ENCODE assay signal across 14 cellular contexts in the genomic region with DNA sequence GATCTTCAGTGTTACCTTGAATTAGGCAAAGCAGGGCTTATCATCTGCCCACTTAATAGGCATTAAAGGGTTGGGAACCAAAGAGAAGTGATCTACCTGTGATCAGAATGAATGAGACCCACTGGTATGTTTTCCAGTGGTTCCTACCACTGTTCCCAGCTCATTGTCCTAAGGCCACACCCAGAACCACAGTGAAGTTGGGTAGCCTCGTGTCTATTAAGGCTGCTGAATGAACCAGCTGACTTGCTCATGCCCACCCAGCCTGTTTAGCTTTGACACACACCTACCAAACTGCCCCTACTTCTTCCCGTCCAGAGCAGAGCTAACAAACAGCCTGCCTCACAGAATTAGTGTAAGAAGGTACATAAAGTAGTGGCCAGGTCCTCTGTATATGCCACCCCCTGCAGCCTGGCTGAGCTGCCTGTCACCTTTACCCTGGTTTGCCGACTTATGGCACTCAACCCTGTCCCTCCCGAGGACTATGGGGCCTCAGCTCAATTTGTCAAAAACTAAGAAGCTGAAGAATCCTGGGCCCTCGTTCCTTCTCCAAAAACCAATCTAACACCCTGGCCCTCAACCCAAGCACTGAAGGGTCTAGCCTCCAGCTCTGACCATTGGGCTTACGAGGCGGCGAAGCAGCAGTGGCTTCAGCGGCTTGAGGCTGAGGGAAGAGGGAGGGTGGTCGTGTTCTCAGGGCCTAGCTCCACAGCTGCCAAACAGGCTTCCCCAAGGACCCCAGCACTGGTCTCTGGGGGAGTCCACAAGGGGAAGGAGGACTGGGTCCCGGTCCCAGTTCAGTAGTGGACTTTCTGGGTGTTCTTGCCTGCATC. TPM values are rescaled to one million over a fixed set of nuclear protein-coding genes. Genes with fewer than 3 reads are reported as not detected.
A peak's percentile ranks its signal among the peaks of the same experiment; 100 is the strongest.
DNase-seq lines count a peak whose midpoint lies in the region; ATAC-seq and TF ChIP-seq lines count a peak whose summit lies in the region.
"Had no signal": no experiment of that assay in that cellular context is flagged by ENCODE, and none has a peak within 500 bp of the region (broad histone marks: within the 10 kb centered on the region; RNA-seq: fewer than 3 reads in every experiment).

No MANE protein-coding gene starts in this region.

- no peaks in the 10 kb centered on the region for H3K27me3 ChIP-seq in HCT116 (ENCODE audit: insufficient read depth, low read length)
- H3K27me3 ChIP-seq in GM23248 (replicated peaks; ENCODE audit: insufficient read depth) = no peaks in the 10 kb centered on the region
- H3K27me3 ChIP-seq: right lobe of liver, vagina had no signal

- peaks cover 38% of the 10 kb centered on the region for H3K36me3 Mint-ChIP-seq in activated CD4-positive, alpha-beta T cell treated with anti-CD3 and anti-CD28 coated beads for 36 hours (ENCODE audit: low read depth)
- H3K36me3 Mint-ChIP-seq in activated naive CD8-positive, alpha-beta T cell = peaks cover 21% of the 10 kb centered on the region

- TF ChIP-seq POLR2A in HCT116 (IDR thresholded peaks at IDR 0.05; ENCODE audit: borderline replicate concordance, extremely low read depth, insufficient read depth, insufficient read length) = no peak

- CTCF ChIA-PET in activated CD4-positive, alpha-beta T cell treated with anti-CD3 and anti-CD28 coated beads for 36 hours (lab: Charles Lee) = interaction anchor here (0.9 to 1.2 kb wide), 5 partner anchors 9 to 45 kb away, joined by 3 to 5 read pairs (median 3); a partner anchor contains a TSS
- CTCF ChIA-PET in HCT116 (lab: Charles Lee) = interaction anchor here (1.5 kb wide), 1 partner anchor 9 kb away, joined by 3 read pairs; no protein-coding TSS in a partner anchor

- H4K20me1 ChIP-seq in HCT116 (ENCODE audit: insufficient read depth) = no peaks in the 10 kb centered on the region
- no peaks in the 10 kb centered on the region for H4K20me1 ChIP-seq in GM23248 (ENCODE audit: insufficient read depth)

- H3K4me3 ChIP-seq in HCT116 (replicated peaks in 1 of 2; ENCODE audit: low read depth in 1 of 2, low read length in 2 of 2) (no peak overlapping the region), GM23248 (no peak overlapping the region)
- H3K4me3 ChIP-seq: HAP-1, right lobe of liver, vagina had no signal

- no peak for ATAC-seq in activated CD4-positive, alpha-beta T cell treated with anti-CD3 and anti-CD28 coated beads for 36 hours
- peak; percentile 26; the same call in 1 of the 2 replicates for ATAC-seq in HCT116
- ATAC-seq: right lobe of liver had no signal

- H3K4me1 Mint-ChIP-seq in activated CD4-positive, alpha-beta T cell treated with anti-CD3 and anti-CD28 coated beads for 36 hours = peaks cover 94% of the 10 kb centered on the region
- H3K4me1 Mint-ChIP-seq in activated naive CD8-positive, alpha-beta T cell (ENCODE audit: low read depth) = peaks cover 97% of the 10 kb centered on the region

- no peaks in the 10 kb centered on the region for H3F3A ChIP-seq in GM23248 (ENCODE audit: insufficient read depth)

- H3K79me2 ChIP-seq in HCT116 (ENCODE audit: insufficient read depth, low read length) = no peaks in the 10 kb centered on the region
- no peaks in the 10 kb centered on the region for H3K79me2 ChIP-seq in GM23248 (ENCODE audit: insufficient read depth)

- peak overlapping the region; percentile 66 for H3K27ac Mint-ChIP-seq in activated CD4-positive, alpha-beta T cell treated with anti-CD3 and anti-CD28 coated beads for 36 hours
- peak overlapping the region; percentile 89 for H3K27ac Mint-ChIP-seq in activated naive CD8-positive, alpha-beta T cell

- POLR2A ChIA-PET in activated CD4-positive, alpha-beta T cell treated with anti-CD3 and anti-CD28 coated beads for 36 hours (lab: Charles Lee) = interaction anchor here (0.6 to 1.4 kb wide), 4 partner anchors 8 to 282 kb away, joined by 3 to 4 read pairs (median 4); a partner anchor contains a TSS
- POLR2A ChIA-PET in HCT116 (lab: Charles Lee) = interaction anchor here (1.0 kb wide), 1 partner anchor 9 kb away, joined by 3 read pairs; a partner anchor contains a TSS

- H3K36me3 ChIP-seq in HCT116 (ENCODE audit: control insufficient read depth in 1 of 2, insufficient read depth in 2 of 2, low read length in 2 of 2) (peaks cover 0 to 2% of the 10 kb centered on the region in 2 experiments; a peak in 1 of 4 replicates), GM23248 (ENCODE audit: low read depth) (no peaks in the 10 kb centered on the region)
- H3K36me3 ChIP-seq: right lobe of liver, vagina had no signal

- RAD21 ChIA-PET in HCT116 (lab: Charles Lee; ENCODE audit: low non-redundant PET in 1 of 2, low total read pairs in 2 of 2, uncharacterized antibody in 2 of 2, unreplicated experiment in 2 of 2) = no interaction called here

- in situ Hi-C loops in GM23248 (cut with MboI) = no loop called here

- no peak for DNase-seq in activated CD4-positive, alpha-beta T cell treated with anti-CD3 and anti-CD28 coated beads for 36 hours
- DNase-seq in activated CD4-positive, alpha-beta T cell treated with anti-CD3 and anti-CD28 coated beads, Interleukin-2, amount 50 U/mL, for 4 hours = no peak
- DNase-seq in HCT116 (ENCODE audit: low read depth, low spot score) = no peak
- DNase-seq in posterior vena cava (ENCODE audit: low spot score) = peak; percentile 55
- DNase-seq in GM23248 = no peak
- no peak for DNase-seq in GM10266 (ENCODE audit: extremely low spot score)
- DNase-seq in medulla oblongata (ENCODE audit: extremely low spot score) = no peak
- DNase-seq: NCI-H526 treated with DMSO at 0.1 percent for 48 hours, T-helper 9 cell had no signal

- H3K4me2 ChIP-seq in HCT116 (ENCODE audit: low read length) (no peak overlapping the region), GM23248 (ENCODE audit: unreplicated experiment) (no peak overlapping the region)

- TF ChIP-seq CTCF in HCT116 (IDR thresholded peaks at IDR 0.05 in 2 of 3, conservative IDR thresholded peaks at IDR 0.05 in 1 of 3; ENCODE audit: borderline replicate concordance in 1 of 3, insufficient read depth in 1 of 3, low read depth in 2 of 3, low read length in 2 of 3) (no peak), GM10266 (IDR thresholded peaks at IDR 0.05; ENCODE audit: control insufficient read depth, insufficient read depth, low read depth, missing control alignments) (no peak)

- H3K4me1 ChIP-seq in HCT116 (ENCODE audit: control insufficient read depth in 1 of 2, insufficient read depth in 2 of 2, low read length in 2 of 2) (peaks cover 2 to 6% of the 10 kb centered on the region in 2 experiments; a peak in 2 of 4 replicates), GM23248 (ENCODE audit: insufficient read depth) (peaks cover 10% of the 10 kb centered on the region; the same call in 1 of the 2 replicates)
- H3K4me1 ChIP-seq: HAP-1, right lobe of liver had no signal

- no peak overlapping the region for H3K4me3 Mint-ChIP-seq in activated CD4-positive, alpha-beta T cell treated with anti-CD3 and anti-CD28 coated beads for 36 hours
- H3K4me3 Mint-ChIP-seq in activated naive CD8-positive, alpha-beta T cell = no peak overlapping the region

- H2AFZ ChIP-seq in HCT116 (ENCODE audit: low read depth, low read length, poor library complexity, severe bottlenecking) (no peak overlapping the region), GM23248 (no peak overlapping the region)

- no peak overlapping the region for H3K27ac ChIP-seq in HCT116 (ENCODE audit: low read depth, low read length)
- H3K27ac ChIP-seq in GM23248 = no peak overlapping the region
- H3K27ac ChIP-seq: right lobe of liver, vagina had no signal

- TF ChIP-seq RAD21 in HCT116 (IDR thresholded peaks at IDR 0.05; ENCODE audit: low read depth) = no peak

- H3K27me3 Mint-ChIP-seq in activated CD4-positive, alpha-beta T cell treated with anti-CD3 and anti-CD28 coated beads for 36 hours = no peaks in the 10 kb centered on the region
- H3K27me3 Mint-ChIP-seq in activated naive CD8-positive, alpha-beta T cell = no peaks in the 10 kb centered on the region

- H3K9me2 ChIP-seq in HCT116 (ENCODE audit: insufficient read depth) (no peaks in the 10 kb centered on the region), GM23248 (ENCODE audit: insufficient read depth) (no peaks in the 10 kb centered on the region)

- no peak overlapping the region for H3K9ac ChIP-seq in HCT116 (ENCODE audit: low read length)
- H3K9ac ChIP-seq in GM23248 = no peak overlapping the region

- 82 to 85% methylated on average over 10 to 11 of the region's 11 CpGs for WGBS in GM23248 (ENCODE audit: low coverage in 1 of 2, low lambda C conversion rate in 2 of 2, missing lambda C conversion rate in 2 of 2), 2 experiments

- intact Hi-C loops in activated CD4-positive, alpha-beta T cell treated with anti-CD3 and anti-CD28 coated beads for 36 hours (cut with DNase I, micrococcal nuclease) = no loop called here
- intact Hi-C loops in HCT116 (cut with micrococcal nuclease) (no loop called here), posterior vena cava (cut with DNase I) (no loop called here)

- no TSS peak for BruUV-seq in HCT116 (replicated peaks; lab: Mats Ljungman, UMichigan)

- no peaks in the 10 kb centered on the region for H3K9me3 Mint-ChIP-seq in activated CD4-positive, alpha-beta T cell treated with anti-CD3 and anti-CD28 coated beads for 36 hours (ENCODE audit: low read depth)
- no peaks in the 10 kb centered on the region for H3K9me3 Mint-ChIP-seq in activated naive CD8-positive, alpha-beta T cell (ENCODE audit: low read depth)

- H3K9me3 ChIP-seq in HCT116 (ENCODE audit: control insufficient read depth in 1 of 2, insufficient read depth in 1 of 2, low read depth in 1 of 2, low read length in 2 of 2) = no peaks in the 10 kb centered on the region
- H3K9me3 ChIP-seq in GM23248 (ENCODE audit: low read depth) = no peaks in the 10 kb centered on the region
- H3K9me3 ChIP-seq: HAP-1, right lobe of liver, vagina had no signal

TF ChIP-seq in HCT116, 20 proteins besides CTCF, POLR2A, EP300 and RAD21 (continues in another document):
- no peak for TF ChIP-seq SP1 (IDR thresholded peaks at IDR 0.05; ENCODE audit: low read depth)

RNA-seq across cellular contexts. Expression of a gene that starts 9.8 kb away (rescaled TPM):
- total RNA-seq in activated CD4-positive, alpha-beta T cell treated with anti-CD3 and anti-CD28 coated beads for 36 hours = 100 to 1,000 TPM; 259 to 261 TPM
- total RNA-seq in HCT116 (2021; ENCODE audit: unreplicated experiment) = 20.4 TPM
- polyA plus RNA-seq in HCT116 (2012) = 17.4 and 17.5 TPM in 2 replicates
- total RNA-seq in posterior vena cava = 10 to 100 TPM; 22.8 to 38.7 TPM
- 2.4 TPM in 1 of 2 replicates, not detected in the other for total RNA-seq in GM23248 (2014; rRNA removed; shearing (Covaris generic))
- 2.0 and 2.8 TPM in 2 replicates for polyA plus RNA-seq in GM23248 (2016; fragmentation: Nextera tagmentation; extraction: Ambion mirVana)

RNA-seq across cellular contexts. Expression of a gene that starts 22.0 kb away (rescaled TPM):
- under 1 TPM; 0.37 to 0.57 TPM for total RNA-seq in activated CD4-positive, alpha-beta T cell treated with anti-CD3 and anti-CD28 coated beads for 36 hours
- total RNA-seq in HCT116 (2021; ENCODE audit: unreplicated experiment) (0.22 TPM), posterior vena cava (not detected)
- 0.16 TPM in 1 of 2 replicates, not detected in the other for polyA plus RNA-seq in HCT116 (2012)
- not detected in 2 replicates for total RNA-seq in GM23248 (2014; rRNA removed; shearing (Covaris generic))
- polyA plus RNA-seq in GM23248 (2016; fragmentation: Nextera tagmentation; extraction: Ambion mirVana) = 0.41 TPM in 2 replicates
- total RNA-seq: lung microvascular endothelial cell, right lobe of liver, vagina had no signal

RNA-seq across cellular contexts. Expression of a gene that starts 36.0 kb away (rescaled TPM):
- under 1 TPM; 0.69 to 0.73 TPM for total RNA-seq in activated CD4-positive, alpha-beta T cell treated with anti-CD3 and anti-CD28 coated beads for 36 hours
- total RNA-seq in HCT116 (2021; ENCODE audit: unreplicated experiment) (1.3 TPM), posterior vena cava (1 to 10 TPM; 1.1 to 1.9 TPM)
- polyA plus RNA-seq in HCT116 (2012) = 0.30 and 0.34 TPM in 2 replicates
- total RNA-seq in GM23248 (2014; rRNA removed; shearing (Covaris generic)) = 0.11 TPM in 1 of 2 replicates, not detected in the other
- polyA plus RNA-seq in GM23248 (2016; fragmentation: Nextera tagmentation; extraction: Ambion mirVana) = 0.22 TPM in 1 of 2 replicates, not detected in the other
